Comparison of ENCODE assay signal across 14 cellular contexts in genomic region chr12:41769810-41770209, GRCh38.
DNase-seq lines count a peak whose midpoint lies in the region; ATAC-seq, FAIRE-seq and TF ChIP-seq lines count a peak whose summit lies in the region.
"Had no signal": no experiment of that assay in that cellular context is flagged by ENCODE, and none has a peak within 500 bp of the region (broad histone marks: within the 10 kb centered on the region; RNA-seq: fewer than 3 reads in every experiment).

No MANE protein-coding gene starts in this region.

- DNase-seq in nucleus accumbens (lab: John Stamatoyannopoulos, UW) (no peak), hippocampal formation (lab: John Stamatoyannopoulos, UW) (no peak), H54 (ENCODE audit: insufficient read length, low spot score) (no peak)
- no peak for DNase-seq in activated CD8-positive, alpha-beta memory T cell treated with anti-CD3 and anti-CD28 coated beads, Interleukin-2, amount 50 U/mL, for 48 hours
- DNase-seq: activated CD4-positive, alpha-beta T cell treated with anti-CD3 and anti-CD28 coated beads for 4 hours; activated effector memory CD4-positive, alpha-beta T cell treated with anti-CD3 and anti-CD28 coated beads, Interleukin-2, amount 50 U/mL, for 16 hours; DMS79 treated with DMSO at 0.1 percent for 48 hours; KG1; ovary; uterus had no signal

- no peak for FAIRE-seq in H54 (lab: Jason Lieb, UNC)

- ATAC-seq in GM18502 (IDR thresholded peaks at IDR 0.05; ENCODE audit: poor library complexity, unreplicated experiment) (peak; percentile 85), GM19438 (IDR thresholded peaks at IDR 0.05; ENCODE audit: low read depth, unreplicated experiment) (peak; percentile 89), HG02870 (IDR thresholded peaks at IDR 0.05; ENCODE audit: unreplicated experiment) (peak; percentile 79), HG03469 (IDR thresholded peaks at IDR 0.05; ENCODE audit: unreplicated experiment) (peak; percentile 77)

- TF ChIP-seq POLR2A in H54 (IDR thresholded peaks at IDR 0.05; ENCODE audit: low read depth, low read length) = no peak
